ENCODE assay signal across 1 cellular context in the genomic region with DNA sequence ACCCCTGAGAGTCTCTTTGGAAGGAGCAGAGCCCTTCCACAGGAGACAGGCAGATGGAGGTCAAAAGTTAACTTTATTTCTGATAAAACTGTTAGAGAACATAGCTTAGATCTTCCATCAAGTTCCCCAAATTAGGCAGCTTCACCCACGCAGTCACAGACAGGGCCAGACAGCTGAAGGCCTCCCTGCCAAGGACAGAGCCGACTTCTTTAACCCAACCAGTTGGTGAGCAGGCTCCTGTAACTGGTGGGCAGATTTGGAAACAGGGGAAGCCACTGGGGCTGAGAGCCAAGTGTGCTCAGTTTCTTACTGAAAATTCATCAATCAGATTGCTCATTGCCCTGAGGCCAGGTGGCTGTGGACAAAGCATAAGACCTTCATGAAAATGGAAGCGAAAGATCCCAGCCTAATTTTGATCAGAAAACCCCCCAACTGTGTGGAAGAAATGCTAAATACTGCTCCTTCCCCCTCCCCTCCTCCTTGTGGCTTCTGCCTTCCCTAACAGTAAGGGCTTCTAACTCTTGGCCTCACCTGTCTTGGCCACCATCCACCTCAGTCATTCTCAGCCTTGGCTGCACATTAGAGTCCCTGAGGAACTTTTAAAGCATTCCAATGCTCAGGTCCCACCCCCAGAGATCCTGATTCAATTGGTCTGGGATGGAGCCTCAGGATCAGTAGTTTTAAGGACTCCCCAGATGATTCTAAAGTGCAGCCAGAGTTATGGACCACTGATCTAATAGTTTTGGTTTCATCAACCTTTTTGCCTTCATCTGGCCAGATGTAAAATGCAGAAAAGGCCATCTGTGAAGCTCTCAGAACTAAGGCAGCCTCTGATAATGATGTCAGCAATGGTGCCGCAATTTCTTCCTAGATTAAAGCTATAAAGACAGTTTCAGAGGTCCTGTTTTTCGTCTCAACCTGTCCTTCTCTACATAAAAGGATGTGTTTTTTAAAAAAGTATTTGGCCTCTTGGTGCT.
TF ChIP-seq lines count a peak whose summit lies in the region.

No MANE protein-coding gene starts in this region.

TF ChIP-seq in GM23338, 12 proteins besides CTCF, POLR2A, EP300 and RAD21 (continued from another document):
- TF ChIP-seq, protein P1, sequence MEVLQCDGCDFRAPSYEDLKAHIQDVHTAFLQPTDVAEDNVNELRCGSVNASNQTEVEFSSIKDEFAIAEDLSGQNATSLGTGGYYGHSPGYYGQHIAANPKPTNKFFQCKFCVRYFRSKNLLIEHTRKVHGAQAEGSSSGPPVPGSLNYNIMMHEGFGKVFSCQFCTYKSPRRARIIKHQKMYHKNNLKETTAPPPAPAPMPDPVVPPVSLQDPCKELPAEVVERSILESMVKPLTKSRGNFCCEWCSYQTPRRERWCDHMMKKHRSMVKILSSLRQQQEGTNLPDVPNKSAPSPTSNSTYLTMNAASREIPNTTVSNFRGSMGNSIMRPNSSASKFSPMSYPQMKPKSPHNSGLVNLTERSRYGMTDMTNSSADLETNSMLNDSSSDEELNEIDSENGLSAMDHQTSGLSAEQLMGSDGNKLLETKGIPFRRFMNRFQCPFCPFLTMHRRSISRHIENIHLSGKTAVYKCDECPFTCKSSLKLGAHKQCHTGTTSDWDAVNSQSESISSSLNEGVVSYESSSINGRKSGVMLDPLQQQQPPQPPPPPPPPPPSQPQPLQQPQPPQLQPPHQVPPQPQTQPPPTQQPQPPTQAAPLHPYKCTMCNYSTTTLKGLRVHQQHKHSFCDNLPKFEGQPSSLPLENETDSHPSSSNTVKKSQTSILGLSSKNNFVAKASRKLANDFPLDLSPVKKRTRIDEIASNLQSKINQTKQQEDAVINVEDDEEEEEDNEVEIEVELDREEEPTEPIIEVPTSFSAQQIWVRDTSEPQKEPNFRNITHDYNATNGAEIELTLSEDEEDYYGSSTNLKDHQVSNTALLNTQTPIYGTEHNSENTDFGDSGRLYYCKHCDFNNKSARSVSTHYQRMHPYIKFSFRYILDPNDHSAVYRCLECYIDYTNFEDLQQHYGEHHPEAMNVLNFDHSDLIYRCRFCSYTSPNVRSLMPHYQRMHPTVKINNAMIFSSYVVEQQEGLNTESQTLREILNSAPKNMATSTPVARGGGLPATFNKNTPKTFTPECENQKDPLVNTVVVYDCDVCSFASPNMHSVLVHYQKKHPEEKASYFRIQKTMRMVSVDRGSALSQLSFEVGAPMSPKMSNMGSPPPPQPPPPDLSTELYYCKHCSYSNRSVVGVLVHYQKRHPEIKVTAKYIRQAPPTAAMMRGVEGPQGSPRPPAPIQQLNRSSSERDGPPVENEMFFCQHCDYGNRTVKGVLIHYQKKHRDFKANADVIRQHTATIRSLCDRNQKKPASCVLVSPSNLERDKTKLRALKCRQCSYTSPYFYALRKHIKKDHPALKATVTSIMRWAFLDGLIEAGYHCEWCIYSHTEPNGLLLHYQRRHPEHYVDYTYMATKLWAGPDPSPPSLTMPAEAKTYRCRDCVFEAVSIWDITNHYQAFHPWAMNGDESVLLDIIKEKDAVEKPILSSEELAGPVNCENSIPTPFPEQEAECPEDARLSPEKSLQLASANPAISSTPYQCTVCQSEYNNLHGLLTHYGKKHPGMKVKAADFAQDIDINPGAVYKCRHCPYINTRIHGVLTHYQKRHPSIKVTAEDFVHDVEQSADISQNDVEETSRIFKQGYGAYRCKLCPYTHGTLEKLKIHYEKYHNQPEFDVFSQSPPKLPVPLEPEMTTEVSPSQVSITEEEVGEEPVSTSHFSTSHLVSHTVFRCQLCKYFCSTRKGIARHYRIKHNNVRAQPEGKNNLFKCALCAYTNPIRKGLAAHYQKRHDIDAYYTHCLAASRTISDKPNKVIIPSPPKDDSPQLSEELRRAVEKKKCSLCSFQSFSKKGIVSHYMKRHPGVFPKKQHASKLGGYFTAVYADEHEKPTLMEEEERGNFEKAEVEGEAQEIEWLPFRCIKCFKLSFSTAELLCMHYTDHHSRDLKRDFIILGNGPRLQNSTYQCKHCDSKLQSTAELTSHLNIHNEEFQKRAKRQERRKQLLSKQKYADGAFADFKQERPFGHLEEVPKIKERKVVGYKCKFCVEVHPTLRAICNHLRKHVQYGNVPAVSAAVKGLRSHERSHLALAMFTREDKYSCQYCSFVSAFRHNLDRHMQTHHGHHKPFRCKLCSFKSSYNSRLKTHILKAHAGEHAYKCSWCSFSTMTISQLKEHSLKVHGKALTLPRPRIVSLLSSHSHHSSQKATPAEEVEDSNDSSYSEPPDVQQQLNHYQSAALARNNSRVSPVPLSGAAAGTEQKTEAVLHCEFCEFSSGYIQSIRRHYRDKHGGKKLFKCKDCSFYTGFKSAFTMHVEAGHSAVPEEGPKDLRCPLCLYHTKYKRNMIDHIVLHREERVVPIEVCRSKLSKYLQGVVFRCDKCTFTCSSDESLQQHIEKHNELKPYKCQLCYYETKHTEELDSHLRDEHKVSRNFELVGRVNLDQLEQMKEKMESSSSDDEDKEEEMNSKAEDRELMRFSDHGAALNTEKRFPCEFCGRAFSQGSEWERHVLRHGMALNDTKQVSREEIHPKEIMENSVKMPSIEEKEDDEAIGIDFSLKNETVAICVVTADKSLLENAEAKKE (CRISPR knock-in tag; IDR thresholded peaks at IDR 0.05): no peak
- TF ChIP-seq JUNB (IDR thresholded peaks at IDR 0.05; ENCODE audit: unreplicated experiment): no peak
- no peak for TF ChIP-seq ZNF114 (CRISPR knock-in tag; IDR thresholded peaks at IDR 0.05)
- TF ChIP-seq, protein P2, sequence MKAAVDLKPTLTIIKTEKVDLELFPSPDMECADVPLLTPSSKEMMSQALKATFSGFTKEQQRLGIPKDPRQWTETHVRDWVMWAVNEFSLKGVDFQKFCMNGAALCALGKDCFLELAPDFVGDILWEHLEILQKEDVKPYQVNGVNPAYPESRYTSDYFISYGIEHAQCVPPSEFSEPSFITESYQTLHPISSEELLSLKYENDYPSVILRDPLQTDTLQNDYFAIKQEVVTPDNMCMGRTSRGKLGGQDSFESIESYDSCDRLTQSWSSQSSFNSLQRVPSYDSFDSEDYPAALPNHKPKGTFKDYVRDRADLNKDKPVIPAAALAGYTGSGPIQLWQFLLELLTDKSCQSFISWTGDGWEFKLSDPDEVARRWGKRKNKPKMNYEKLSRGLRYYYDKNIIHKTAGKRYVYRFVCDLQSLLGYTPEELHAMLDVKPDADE (IDR thresholded peaks at IDR 0.05): no peak
